Comparison of ENCODE assay signal across 32 cellular contexts in genomic region chr2:185347445-185347844, GRCh38.
"Had no signal": no experiment of that assay in that cellular context is flagged by ENCODE, and none has a peak within 500 bp of the region (broad histone marks: within the 10 kb centered on the region; RNA-seq: fewer than 3 reads in every experiment).

No MANE protein-coding gene starts in this region.

- H3K4me3 ChIP-seq: adrenal gland, ascending aorta, body of pancreas, breast epithelium, cardiac muscle cell had no signal

- H3K4me1 ChIP-seq: adrenal gland, ascending aorta, body of pancreas, breast epithelium had no signal

- ATAC-seq: activated naive CD4-positive, alpha-beta T cell treated with anti-CD3 and anti-CD28 coated beads, Interleukin-2, amount 50 U/mL, for 72 hours; activated naive CD8-positive, alpha-beta T cell treated with anti-CD3 and anti-CD28 coated beads, Interleukin-2, amount 50 U/mL, for 24 hours; activated T-cell treated with anti-CD3 and anti-CD28 coated beads, Interleukin-2, amount 50 U/mL, for 4 hours; activated T-cell treated with anti-CD3 and anti-CD28 coated beads, Interleukin-2, amount 50 U/mL, for 72 hours; activated T-helper 17 cell treated with anti-CD3 and anti-CD28 coated beads, Interleukin-2, amount 50 U/mL, for 72 hours; body of pancreas had no signal

- H3K27me3 ChIP-seq: adrenal gland, ascending aorta, body of pancreas, brain microvascular endothelial cell, breast epithelium, cardiac muscle cell had no signal

- H3K27ac ChIP-seq: adrenal gland, ascending aorta, body of pancreas, brain microvascular endothelial cell, breast epithelium, cardiac muscle cell had no signal

- DNase-seq: activated effector memory CD4-positive, alpha-beta T cell treated with anti-CD3 and anti-CD28 coated beads, Interleukin-2, amount 50 U/mL, for 16 hours; activated effector memory CD4-positive, alpha-beta T cell treated with Interleukin-2 at 50 U/mL for 16 hours; activated gamma-delta T cell; activated gamma-delta T cell treated with Interleukin-2 at 50 U/mL for 16 hours; activated naive CD4-positive, alpha-beta T cell; activated naive CD4-positive, alpha-beta T cell treated with anti-CD3 and anti-CD28 coated beads for 36 hours; activated naive CD4-positive, alpha-beta T cell treated with anti-CD3 and anti-CD28 coated beads, Interleukin-2, amount 10 ng/mL, durations not matched to agents 7 days and 5 days; activated naive CD4-positive, alpha-beta T cell treated with anti-CD3 and anti-CD28 coated beads, Interleukin-2, amount 50 U/mL, for 16 hours; activated naive CD4-positive, alpha-beta T cell treated with Interleukin-2 at 50 U/mL for 16 hours; activated naive CD8-positive, alpha-beta T cell treated with anti-CD3 and anti-CD28 coated beads for 36 hours; activated naive CD8-positive, alpha-beta T cell treated with anti-CD3 and anti-CD28 coated beads, Interleukin-2, amount 10 ng/mL, durations not matched to agents 7 days and 5 days; activated naive CD8-positive, alpha-beta T cell treated with anti-CD3 and anti-CD28 coated beads, Interleukin-2, amount 50 U/mL, for 24 hours; activated T-cell treated with anti-CD3 and anti-CD28 coated beads, Interleukin-2, amount 50 U/mL, for 1 hour; activated T-cell treated with anti-CD3 and anti-CD28 coated beads, Interleukin-2, amount 50 U/mL, for 24 hours; activated T-cell treated with anti-CD3 and anti-CD28 coated beads, Interleukin-2, amount 50 U/mL, for 4 hours; activated T-cell treated with anti-CD3 and anti-CD28 coated beads, Interleukin-2, amount 50 U/mL, for 48 hours; activated T-cell treated with anti-CD3 and anti-CD28 coated beads, Interleukin-2, amount 50 U/mL, for 72 hours; adrenal gland; amniotic stem cell; amygdala; anterior cingulate cortex; aorta; body of pancreas; brain microvascular endothelial cell; caudate nucleus; central memory CD4-positive, alpha-beta T cell; cerebellar nuclear complex had no signal

- H3K9me3 ChIP-seq: adrenal gland, ascending aorta, body of pancreas, breast epithelium had no signal

- H3K36me3 ChIP-seq: adrenal gland, ascending aorta, brain microvascular endothelial cell, breast epithelium, cardiac muscle cell had no signal
